Comparison of ENCODE assay signal across 27 cellular contexts in the genomic region with DNA sequence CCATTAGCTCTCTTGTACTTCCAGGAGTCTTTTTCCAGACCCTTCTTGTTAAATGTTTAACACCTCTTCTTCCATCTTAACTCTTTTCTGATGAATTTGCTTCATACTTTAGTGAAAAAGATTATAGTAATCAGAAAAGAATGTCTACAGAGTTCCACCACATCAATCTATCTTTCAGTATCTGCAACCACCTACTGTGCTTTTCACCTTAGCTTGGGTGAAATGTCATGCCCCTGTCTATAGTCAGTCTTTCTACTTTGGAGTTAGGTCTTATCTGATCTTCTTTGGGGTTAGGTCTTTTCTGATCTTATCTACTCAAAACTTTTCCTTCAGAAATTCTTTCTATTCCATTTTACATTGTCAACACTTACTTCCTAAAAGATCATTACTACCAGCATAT.
"Had no signal": no experiment of that assay in that cellular context is flagged by ENCODE, and none has a peak within 500 bp of the region (broad histone marks: within the 10 kb centered on the region; RNA-seq: fewer than 3 reads in every experiment).

No MANE protein-coding gene starts in this region.

- H3K79me2 ChIP-seq: parathyroid adenoma had no signal

- FAIRE-seq: small intestine, urothelium cell line had no signal

- H3K4me3 ChIP-seq: neural progenitor cell, ovary, psoas muscle, right lobe of liver, sigmoid colon, suprapubic skin, testis, tibial artery, transverse colon, upper lobe of left lung, vagina had no signal

- H3K4me1 ChIP-seq: neural progenitor cell, parathyroid adenoma, psoas muscle, right lobe of liver, sigmoid colon, suprapubic skin, testis, tibial artery, upper lobe of left lung, vagina had no signal

- H3K9me3 ChIP-seq: ovary, psoas muscle, right lobe of liver, sigmoid colon, suprapubic skin, testis, tibial artery, transverse colon, upper lobe of left lung, vagina had no signal

- H3K9ac ChIP-seq: neural progenitor cell, parathyroid adenoma had no signal

- H3K27ac ChIP-seq: neural progenitor cell, ovary, parathyroid adenoma, psoas muscle, right lobe of liver, sigmoid colon, suprapubic skin, testis, tibial artery, transverse colon, upper lobe of left lung, vagina had no signal

- H3K36me3 ChIP-seq: neural progenitor cell, ovary, right lobe of liver, sigmoid colon, suprapubic skin, tibial artery, transverse colon, upper lobe of left lung, vagina had no signal

- H2AFZ ChIP-seq: neural progenitor cell, parathyroid adenoma had no signal

- DNase-seq: natural killer cell; occipital lobe; ovary; posterior cingulate gyrus; psoas muscle; right cardiac atrium; right lobe of liver; sigmoid colon; small intestine; stimulated activated CD4-positive, alpha-beta T cell treated with anti-CD3 and anti-CD28 coated beads, Interleukin-15, amount 100 ng/mL, for 24 hours; stimulated activated CD4-positive, alpha-beta T cell treated with anti-CD3 and anti-CD28 coated beads, Interleukin-2, amount 100 ng/mL, for 24 hours; stimulated activated CD4-positive, alpha-beta T cell treated with anti-CD3 and anti-CD28 coated beads, Interleukin-2, amount 100 ng/mL, for 48 hours; stimulated activated CD4-positive, alpha-beta T cell treated with anti-CD3 and anti-CD28 coated beads, Interleukin-4, amount 100 ng/mL, for 4 hours; stimulated activated CD8-positive, alpha-beta memory T cell treated with anti-CD3 and anti-CD28 coated beads, Interleukin-4, amount 100 ng/mL, for 48 hours; stimulated activated naive CD4-positive, alpha-beta T cell; stimulated activated naive CD8-positive, alpha-beta T cell treated with anti-CD3 and anti-CD28 coated beads, Interleukin-15, amount 100 ng/mL, for 72 hours; stimulated activated naive CD8-positive, alpha-beta T cell treated with anti-CD3 and anti-CD28 coated beads, Interleukin-15, Interleukin-2, amounts not matched to agents 100 U/mL and 50 U/mL, for 24 hours; substantia nigra; testis; tibial artery; transverse colon; upper lobe of left lung had no signal

- H3K27me3 ChIP-seq: neural progenitor cell, ovary, right lobe of liver, sigmoid colon, suprapubic skin, testis, tibial artery, transverse colon, upper lobe of left lung, vagina had no signal

- H3K4me2 ChIP-seq: neural progenitor cell had no signal
